21 cellular contexts compared by ENCODE assay signal in genomic region chr16:89705006-89705405, GRCh38. TPM values are rescaled to one million over a fixed set of nuclear protein-coding genes. Genes with fewer than 3 reads are reported as not detected.
DNase-seq lines count a peak whose midpoint lies in the region; ATAC-seq and TF ChIP-seq lines count a peak whose summit lies in the region.
"Had no signal": no experiment of that assay in that cellular context is flagged by ENCODE, and none has a peak within 500 bp of the region (broad histone marks: within the 10 kb centered on the region; RNA-seq: fewer than 3 reads in every experiment).

No MANE protein-coding gene starts in this region.

- H3K4me3 ChIP-seq in KMS-11 (IDR thresholded peaks at IDR 0.05; ENCODE audit: insufficient read depth, low read depth, low read length): no peak overlapping the region
- H3K4me3 ChIP-seq: GM12878, GM23338, MG63, SJCRH30 had no signal

- no peaks in the 10 kb centered on the region for H3K79me2 ChIP-seq in KMS-11 (ENCODE audit: insufficient read depth, low read depth)

- no peaks in the 10 kb centered on the region for H3K9me3 Mint-ChIP-seq in activated CD8-positive, alpha-beta memory T cell treated with anti-CD3 and anti-CD28 coated beads, Interleukin-2, amount 10 ng/mL, durations not matched to agents 7 days and 5 days (ENCODE audit: low read depth)
- no peaks in the 10 kb centered on the region for H3K9me3 Mint-ChIP-seq in type B pancreatic cell
- H3K9me3 Mint-ChIP-seq: CD14-positive monocyte, GM23338 had no signal

- CTCF ChIA-PET in activated CD8-positive, alpha-beta memory T cell treated with anti-CD3 and anti-CD28 coated beads, Interleukin-2, amount 10 ng/mL, durations not matched to agents 7 days and 5 days (lab: Charles Lee): interaction anchor here (1.2 to 9.1 kb wide), 15 partner anchors 11 to 214 kb away, joined by 3 to 100 read pairs (median 15); partner anchors contain the start of genes MC1R and VPS9D1

- intact Hi-C loops in posterior cingulate gyrus (cut with DNase I): no loop called here

- TF ChIP-seq CTCF in KMS-11 (conservative IDR thresholded peaks at IDR 0.05; ENCODE audit: low read depth, low read length): no peak
- TF ChIP-seq CTCF in type B pancreatic cell (conservative IDR thresholded peaks at IDR 0.05): no peak

- peaks cover 17% of the 10 kb centered on the region for H3K4me1 Mint-ChIP-seq in activated CD8-positive, alpha-beta memory T cell treated with anti-CD3 and anti-CD28 coated beads, Interleukin-2, amount 10 ng/mL, durations not matched to agents 7 days and 5 days
- H3K4me1 Mint-ChIP-seq in type B pancreatic cell (ENCODE audit: unreplicated experiment): peaks cover 5% of the 10 kb centered on the region

- no peak overlapping the region for H3K27ac ChIP-seq in KMS-11
- H3K27ac ChIP-seq: SJCRH30 had no signal

- ATAC-seq in activated CD8-positive, alpha-beta memory T cell treated with anti-CD3 and anti-CD28 coated beads, Interleukin-2, amount 10 ng/mL, durations not matched to agents 7 days and 5 days: no peak
- ATAC-seq: GM12878, GM23338, Panc1 had no signal

- H3K27me3 ChIP-seq in KMS-11 (ENCODE audit: insufficient read depth, low read depth): no peaks in the 10 kb centered on the region
- H3K27me3 ChIP-seq: MG63, SJCRH30 had no signal

- peak; percentile 13 for DNase-seq in activated CD8-positive, alpha-beta memory T cell treated with anti-CD3 and anti-CD28 coated beads, Interleukin-2, amount 50 U/mL, for 4 hours
- no peak for DNase-seq in activated CD8-positive, alpha-beta memory T cell treated with anti-CD3 and anti-CD28 coated beads, Interleukin-2, amount 10 ng/mL, durations not matched to agents 7 days and 5 days
- DNase-seq in left kidney (ENCODE audit: low read depth, low spot score) (peak; percentile 1), type B pancreatic cell (ENCODE audit: extremely low spot score, unreplicated experiment) (no peak), OCI-M1 (lab: John Stamatoyannopoulos, UW) (no peak), posterior cingulate gyrus (no peak), DMS 273 (lab: John Stamatoyannopoulos, UW; ENCODE audit: unreplicated experiment) (no peak)
- DNase-seq: DND-41; MG63; NCI-H1048; NCI-H1436; NCI-H187 treated with DMSO at 0.1 percent for 48 hours; NCI-H2227 treated with DMSO at 0.1 percent for 48 hours; NCI-H510A; NK-92 treated with Interleukin-12 subunit alpha and Interleukin-12 subunit beta, amount 100 ng/mL, for 24 hours; SJCRH30 had no signal

- H3K4me3 Mint-ChIP-seq in activated CD8-positive, alpha-beta memory T cell treated with anti-CD3 and anti-CD28 coated beads, Interleukin-2, amount 10 ng/mL, durations not matched to agents 7 days and 5 days: no peak overlapping the region
- no peak overlapping the region for H3K4me3 Mint-ChIP-seq in type B pancreatic cell
- H3K4me3 Mint-ChIP-seq: GM23338 had no signal

- peaks cover 24% of the 10 kb centered on the region for H3K4me1 ChIP-seq in KMS-11 (ENCODE audit: low read depth, poor library complexity, severe bottlenecking)

- H4K20me1 ChIP-seq in KMS-11 (ENCODE audit: insufficient read depth): no peaks in the 10 kb centered on the region

- no peak overlapping the region for H3K9ac ChIP-seq in KMS-11

- H3K27ac Mint-ChIP-seq in activated CD8-positive, alpha-beta memory T cell treated with anti-CD3 and anti-CD28 coated beads, Interleukin-2, amount 10 ng/mL, durations not matched to agents 7 days and 5 days: no peak overlapping the region
- peak overlapping the region; percentile 55 for H3K27ac Mint-ChIP-seq in type B pancreatic cell
- H3K27ac Mint-ChIP-seq: GM23338 had no signal

- no peaks in the 10 kb centered on the region for H3K36me3 Mint-ChIP-seq in activated CD8-positive, alpha-beta memory T cell treated with anti-CD3 and anti-CD28 coated beads, Interleukin-2, amount 10 ng/mL, durations not matched to agents 7 days and 5 days
- H3K36me3 Mint-ChIP-seq in type B pancreatic cell: no peaks in the 10 kb centered on the region

- H2AFZ ChIP-seq in KMS-11 (ENCODE audit: low read depth): no peak overlapping the region
- H2AFZ ChIP-seq: GM23338 had no signal

- H3K36me3 ChIP-seq in KMS-11 (ENCODE audit: insufficient read depth): no peaks in the 10 kb centered on the region
- H3K36me3 ChIP-seq: MG63, SJCRH30 had no signal

- H3K27me3 Mint-ChIP-seq in activated CD8-positive, alpha-beta memory T cell treated with anti-CD3 and anti-CD28 coated beads, Interleukin-2, amount 10 ng/mL, durations not matched to agents 7 days and 5 days: no peaks in the 10 kb centered on the region
- H3K27me3 Mint-ChIP-seq in type B pancreatic cell: peaks cover 4% of the 10 kb centered on the region

- H3K4me2 ChIP-seq in KMS-11: peak overlapping the region; percentile 33; the same call in 1 of the 2 replicates
- H3K4me2 ChIP-seq: GM23338 had no signal

RNA-seq across cellular contexts. Expression of gene SPATA2L, which starts 3.5 kb away (rescaled TPM):
- total RNA-seq in activated CD8-positive, alpha-beta memory T cell treated with anti-CD3 and anti-CD28 coated beads, Interleukin-2, amount 10 ng/mL, durations not matched to agents 7 days and 5 days: 1 to 10 TPM; 5.8 to 7.4 TPM
- 12.6 and 18.5 TPM in 2 replicates for total RNA-seq in type B pancreatic cell (ENCODE audit: low replicate concordance)

RNA-seq across cellular contexts. Expression of gene VPS9D1, which starts 15.7 kb away (rescaled TPM):
- 1 to 10 TPM; 3.6 to 4.6 TPM for total RNA-seq in activated CD8-positive, alpha-beta memory T cell treated with anti-CD3 and anti-CD28 coated beads, Interleukin-2, amount 10 ng/mL, durations not matched to agents 7 days and 5 days
- 16.4 and 17.3 TPM in 2 replicates for total RNA-seq in type B pancreatic cell (ENCODE audit: low replicate concordance)

RNA-seq across cellular contexts. Expression of gene ZNF276, which starts 16.3 kb away (rescaled TPM):
- 10 to 100 TPM; 38.0 to 58.1 TPM for total RNA-seq in activated CD8-positive, alpha-beta memory T cell treated with anti-CD3 and anti-CD28 coated beads, Interleukin-2, amount 10 ng/mL, durations not matched to agents 7 days and 5 days
- 21.1 and 28.0 TPM in 2 replicates for total RNA-seq in type B pancreatic cell (ENCODE audit: low replicate concordance)

RNA-seq across cellular contexts. Expression of gene CDK10, which starts 18.5 kb away (rescaled TPM):
- 10 to 100 TPM; 80.5 to 94.2 TPM for total RNA-seq in activated CD8-positive, alpha-beta memory T cell treated with anti-CD3 and anti-CD28 coated beads, Interleukin-2, amount 10 ng/mL, durations not matched to agents 7 days and 5 days
- 104 and 132 TPM in 2 replicates for total RNA-seq in type B pancreatic cell (ENCODE audit: low replicate concordance)

RNA-seq across cellular contexts. Expression of gene SPATA33, which starts 47.4 kb away (rescaled TPM):
- total RNA-seq in activated CD8-positive, alpha-beta memory T cell treated with anti-CD3 and anti-CD28 coated beads, Interleukin-2, amount 10 ng/mL, durations not matched to agents 7 days and 5 days: 10 to 100 TPM; 14.5 to 17.4 TPM
- 11.7 and 23.2 TPM in 2 replicates for total RNA-seq in type B pancreatic cell (ENCODE audit: low replicate concordance)

Comparison
In these comparisons a context has a peak if more than half of its experiments do, and no peak if none do; other contexts are left out.
1. DNase-seq: peak in activated CD8-positive, alpha-beta memory T cell treated with anti-CD3 and anti-CD28 coated beads, Interleukin-2, amount 50 U/mL, for 4 hours (single experiment) and left kidney (single experiment); none in activated CD8-positive, alpha-beta memory T cell treated with anti-CD3 and anti-CD28 coated beads, Interleukin-2, amount 10 ng/mL, durations not matched to agents 7 days and 5 days (single experiment), type B pancreatic cell (single experiment), OCI-M1 (single experiment), posterior cingulate gyrus (0 of 10) and DMS 273 (single experiment).